In the genomic region with DNA sequence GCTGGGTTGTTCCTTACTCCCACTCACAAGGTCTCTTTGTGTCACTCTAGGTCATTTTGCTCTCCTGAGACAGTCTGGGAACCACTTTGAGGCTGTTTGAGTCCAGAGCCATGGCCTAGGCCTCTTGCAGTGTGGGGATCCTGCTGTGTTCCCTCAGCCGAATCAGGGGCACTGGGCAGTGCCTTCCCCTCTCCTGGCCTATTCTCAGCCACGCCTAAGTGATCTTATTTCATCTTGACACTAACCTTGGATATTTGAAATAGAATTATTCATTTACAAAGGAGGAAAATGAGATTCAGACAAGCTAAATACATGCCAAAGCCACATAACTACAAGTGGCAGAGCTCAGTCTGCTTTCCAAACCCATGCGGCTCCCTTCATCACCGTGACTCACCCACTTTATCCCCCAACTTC, we compare ENCODE assay signal across 20 cellular contexts.
DNase-seq lines count a peak whose midpoint lies in the region; ATAC-seq and TF ChIP-seq lines count a peak whose summit lies in the region.
"Had no signal": no experiment of that assay in that cellular context is flagged by ENCODE, and none has a peak within 500 bp of the region (broad histone marks: within the 10 kb centered on the region; RNA-seq: fewer than 3 reads in every experiment).

No MANE protein-coding gene starts in this region.

- no peaks in the 10 kb centered on the region for H3K9me3 ChIP-seq in esophagus muscularis mucosa
- H3K9me3 ChIP-seq in lung (ENCODE audit: control insufficient read depth in 2 of 2, insufficient read depth in 1 of 2, low read length in 1 of 2), result peaks cover 0 to 2% of the 10 kb centered on the region in 2 donors
- no peaks in the 10 kb centered on the region for H3K9me3 ChIP-seq in testis
- H3K9me3 ChIP-seq: pancreas, upper lobe of right lung had no signal

- TF ChIP-seq CTCF in esophagus muscularis mucosa (IDR thresholded peaks at IDR 0.05) (no peak), lung (IDR thresholded peaks at IDR 0.05; ENCODE audit: control extremely low read depth, extremely low read depth) (no peak), testis (IDR thresholded peaks at IDR 0.05) (no peak)

- TF ChIP-seq POLR2A in esophagus muscularis mucosa (IDR thresholded peaks at IDR 0.05; ENCODE audit: low read depth), result no peak
- no peak for TF ChIP-seq POLR2A in testis (IDR thresholded peaks at IDR 0.05)

- no peak overlapping the region for H3K27ac Mint-ChIP-seq in activated naive CD4-positive, alpha-beta T cell treated with anti-CD3 and anti-CD28 coated beads, Interleukin-2, amount 50 U/mL, for 72 hours
- H3K27ac Mint-ChIP-seq: activated CD4-positive, alpha-beta memory T cell treated with anti-CD3 and anti-CD28 coated beads for 36 hours; activated T-cell treated with anti-CD3 and anti-CD28 coated beads, Interleukin-2, amount 50 U/mL, for 24 hours; stimulated activated memory B cell treated with anti-CD40 and anti-IgM and Interleukin-4, amounts not matched to agents 10 μg/mL and 1 μg/mL and 100 μg/mL, for 72 hours had no signal

- peak; percentile 63 for DNase-seq in RPMI7951 (ENCODE audit: low read depth)
- no peak for DNase-seq in esophagus muscularis mucosa (ENCODE audit: extremely low spot score)
- DNase-seq in lung (ENCODE audit: low spot score), result no peak
- DNase-seq in testis, result peak; percentile 48
- DNase-seq in NCI-H2029 (lab: John Stamatoyannopoulos, UW), result no peak
- no peak for DNase-seq in NCI-H2196 treated with DMSO at 0.1 percent for 48 hours (lab: John Stamatoyannopoulos, UW; ENCODE audit: unreplicated experiment)
- no peak for DNase-seq in NCI-H2107 treated with DMSO at 0.1 percent for 48 hours (lab: John Stamatoyannopoulos, UW; ENCODE audit: unreplicated experiment)
- DNase-seq in activated naive CD4-positive, alpha-beta T cell treated with anti-CD3 and anti-CD28 coated beads, Interleukin-2, amount 50 U/mL, for 72 hours (ENCODE audit: low spot score in 2 of 2), result no peak
- DNase-seq: activated CD4-positive, alpha-beta memory T cell treated with anti-CD3 and anti-CD28 coated beads for 36 hours; activated naive CD4-positive, alpha-beta T cell treated with anti-CD3 and anti-CD28 coated beads, Interleukin-2, amount 50 U/mL, for 16 hours; activated T-cell treated with anti-CD3 and anti-CD28 coated beads, Interleukin-2, amount 50 U/mL, for 24 hours; effector CD8-positive, alpha-beta T cell; hippocampal formation; kidney glomerular epithelial cell; NCI-H1092 treated with DMSO at 0.1 percent for 48 hours; NCI-H774; pancreas; upper lobe of right lung had no signal

- ATAC-seq in lung (ENCODE audit: insufficient read depth, low FRiP score), result no peak
- no peak for ATAC-seq in activated naive CD4-positive, alpha-beta T cell treated with anti-CD3 and anti-CD28 coated beads, Interleukin-2, amount 50 U/mL, for 72 hours
- ATAC-seq: pancreas, upper lobe of right lung had no signal

- intact Hi-C loops in esophagus muscularis mucosa (cut with DNase I) (no loop called here), testis (cut with DNase I; ENCODE audit: low total_unique reads) (no loop called here)

- H3K4me3 ChIP-seq in esophagus muscularis mucosa (no peak overlapping the region), lung (no peak overlapping the region), testis (no peak overlapping the region)
- H3K4me3 ChIP-seq: cardiac muscle cell, pancreas, upper lobe of right lung had no signal

- H3K27me3 ChIP-seq in esophagus muscularis mucosa (no peaks in the 10 kb centered on the region), lung (ENCODE audit: control insufficient read depth, insufficient read depth) (no peaks in the 10 kb centered on the region), testis (no peaks in the 10 kb centered on the region)
- H3K27me3 ChIP-seq: cardiac muscle cell, pancreas, upper lobe of right lung had no signal

- H3K36me3 Mint-ChIP-seq in activated naive CD4-positive, alpha-beta T cell treated with anti-CD3 and anti-CD28 coated beads, Interleukin-2, amount 50 U/mL, for 72 hours, result peaks cover 0 to under 1% of the 10 kb centered on the region in 2 donors
- H3K36me3 Mint-ChIP-seq: activated CD4-positive, alpha-beta memory T cell treated with anti-CD3 and anti-CD28 coated beads for 36 hours had no signal

- H3K4me1 ChIP-seq in esophagus muscularis mucosa (peaks cover 21 to 37% (median 27%) of the 10 kb centered on the region in 4 donors), lung (ENCODE audit: control insufficient read depth in 2 of 2, insufficient read depth in 2 of 2, low read length in 2 of 2) (peaks cover 3 to 18% of the 10 kb centered on the region in 2 donors), testis (peaks cover 20% of the 10 kb centered on the region)

- H3K9me3 Mint-ChIP-seq in activated naive CD4-positive, alpha-beta T cell treated with anti-CD3 and anti-CD28 coated beads, Interleukin-2, amount 50 U/mL, for 72 hours, result peaks cover 0 to 12% of the 10 kb centered on the region in 2 donors
- H3K9me3 Mint-ChIP-seq: activated CD4-positive, alpha-beta memory T cell treated with anti-CD3 and anti-CD28 coated beads for 36 hours; stimulated activated memory B cell treated with anti-CD40 and anti-IgM and Interleukin-4, amounts not matched to agents 10 μg/mL and 1 μg/mL and 100 μg/mL, for 72 hours had no signal

- TF ChIP-seq EP300 in esophagus muscularis mucosa (IDR thresholded peaks at IDR 0.05), result no peak

- 91% methylated on average over 4 of the region's 4 CpGs for WGBS in esophagus muscularis mucosa
- 92 to 98% methylated on average over 4 of the region's 4 CpGs for WGBS in lung, 2 donors
- 72 to 74% methylated on average over 4 of the region's 4 CpGs for WGBS in testis, 2 donors

- H3K27ac ChIP-seq in esophagus muscularis mucosa (replicated peaks in 1 of 4) (peak overlapping the region; percentile 2 to 47 (median 20)), lung (ENCODE audit: low read depth in 1 of 2, low read length in 1 of 2) (peak overlapping the region; percentile 53 to 66), testis (peak overlapping the region; percentile 37 to 42)
- H3K27ac ChIP-seq: cardiac muscle cell, pancreas, upper lobe of right lung had no signal

- no peaks in the 10 kb centered on the region for H3K36me3 ChIP-seq in esophagus muscularis mucosa
- no peaks in the 10 kb centered on the region for H3K36me3 ChIP-seq in lung (ENCODE audit: control insufficient read depth in 2 of 2, insufficient read depth in 2 of 2, low read length in 2 of 2)
- H3K36me3 ChIP-seq in testis (ENCODE audit: low read depth, missing control alignments), result no peaks in the 10 kb centered on the region
- H3K36me3 ChIP-seq: cardiac muscle cell, pancreas, upper lobe of right lung had no signal

Comparison
In these comparisons a context has a peak if more than half of its experiments do, and no peak if none do; other contexts are left out.
1. DNase-seq: peak in RPMI7951 (single experiment) and testis (single experiment); none in esophagus muscularis mucosa (single experiment), lung (single experiment), NCI-H2029 (single experiment), NCI-H2196 treated with DMSO at 0.1 percent for 48 hours (single experiment), NCI-H2107 treated with DMSO at 0.1 percent for 48 hours (single experiment) and activated naive CD4-positive, alpha-beta T cell treated with anti-CD3 and anti-CD28 coated beads, Interleukin-2, amount 50 U/mL, for 72 hours (0 of 2).
2. Peak in every context shown above with its lines, with median percentiles within 50 percentile points of each other: H3K27ac ChIP-seq.